In the genomic region with DNA sequence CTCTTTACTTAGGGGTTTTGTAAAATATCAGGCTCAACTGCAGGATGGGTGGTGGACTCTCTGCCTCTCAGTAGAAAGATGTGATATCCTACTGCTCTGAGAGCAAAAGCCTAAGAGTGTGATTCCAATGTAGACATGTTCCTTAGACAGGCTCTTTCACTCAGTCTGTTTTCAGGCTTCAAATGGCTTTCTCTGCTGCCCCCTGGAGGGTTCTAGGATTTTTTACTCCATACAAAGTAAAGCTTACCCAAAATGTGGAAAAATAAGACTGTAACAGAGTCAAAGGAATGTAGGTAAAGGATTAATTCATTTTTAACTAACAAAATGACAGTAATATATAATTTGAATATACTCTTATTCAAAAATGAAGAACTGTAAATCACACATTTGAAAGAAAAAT, we compare ENCODE assay signal across 8 cellular contexts. TPM values are rescaled to one million over a fixed set of nuclear protein-coding genes. Genes with fewer than 3 reads are reported as not detected.
DNase-seq lines count a peak whose midpoint lies in the region; ATAC-seq, FAIRE-seq and TF ChIP-seq lines count a peak whose summit lies in the region.

No MANE protein-coding gene starts in this region.

- H3K4me3 ChIP-seq in AG04449 (ENCODE audit: low read depth, low read length): no peak overlapping the region

- CTCF ChIA-PET in AG04449 (lab: Yijun Ruan, JAX): interaction anchor here (0.6 to 10.9 kb wide), 29 partner anchors 10 to 530 kb away, joined by 3 to 244 read pairs (median 3); no protein-coding TSS in a partner anchor

- TF ChIP-seq CTCF in AG04449 (IDR thresholded peaks at IDR 0.05; ENCODE audit: insufficient read depth, low read length, missing control alignments): peak; percentile 51
- TF ChIP-seq CTCF in osteocyte (IDR thresholded peaks at IDR 0.05): peak; percentile 76

- peak; percentile 87 for FAIRE-seq in frontal cortex (lab: Jason Lieb, UNC)

- peak; percentile 69 for ATAC-seq in HG02885 (IDR thresholded peaks at IDR 0.05; ENCODE audit: poor library complexity, unreplicated experiment)

- POLR2A ChIA-PET in AG04449 (lab: Yijun Ruan, JAX): no interaction called here

- H3K36me3 Mint-ChIP-seq in osteocyte (ENCODE audit: unreplicated experiment): no peaks in the 10 kb centered on the region

- no peaks in the 10 kb centered on the region for H3K9me3 Mint-ChIP-seq in osteocyte (ENCODE audit: unreplicated experiment)

- no peaks in the 10 kb centered on the region for H3K4me1 Mint-ChIP-seq in osteocyte (ENCODE audit: unreplicated experiment)

- DNase-seq in AG04449 (ENCODE audit: low read depth, low spot score) (peak; percentile 12), GM04504 (ENCODE audit: low read depth) (peak; percentile 37), NCI-H226 (peak; percentile 28), frontal cortex (ENCODE audit: low spot score in 2 of 2) (peak; percentile 24 to 57), osteocyte (ENCODE audit: extremely low spot score, unreplicated experiment) (no peak)
- DNase-seq in activated T-helper 9 cell treated with anti-CD3 and anti-CD28 coated beads, Interleukin-2, amount 50 U/mL, for 16 hours (ENCODE audit: low read depth): peak; percentile 3
- no peak for DNase-seq in activated CD4-positive, CD25-positive, alpha-beta regulatory T cell treated with anti-CD3 and anti-CD28 coated beads, Interleukin-2, amount 50 U/mL, for 72 hours

- H3K27me3 Mint-ChIP-seq in osteocyte (ENCODE audit: unreplicated experiment): no peaks in the 10 kb centered on the region

- no peak overlapping the region for H3K27ac Mint-ChIP-seq in osteocyte (ENCODE audit: unreplicated experiment)

- no peak overlapping the region for H3K4me3 Mint-ChIP-seq in osteocyte (ENCODE audit: unreplicated experiment)

RNA-seq across cellular contexts. Expression of a gene that starts 32.1 kb away (rescaled TPM):
- total RNA-seq in frontal cortex (31.8 TPM), osteocyte (5.6 and 6.8 TPM in 2 replicates)

RNA-seq across cellular contexts. Expression of a gene that starts 32.4 kb away (rescaled TPM):
- total RNA-seq in frontal cortex: 20.0 TPM
- 33.1 and 43.3 TPM in 2 replicates for total RNA-seq in osteocyte

Comparison
In these comparisons a context has a peak if more than half of its experiments do, and no peak if none do; other contexts are left out.
1. DNase-seq: peak in AG04449 (single experiment), GM04504 (single experiment), NCI-H226 (single experiment), activated T-helper 9 cell treated with anti-CD3 and anti-CD28 coated beads, Interleukin-2, amount 50 U/mL, for 16 hours (single experiment) and frontal cortex (2 of 2); none in osteocyte (single experiment) and activated CD4-positive, CD25-positive, alpha-beta regulatory T cell treated with anti-CD3 and anti-CD28 coated beads, Interleukin-2, amount 50 U/mL, for 72 hours (single experiment).